ENCODE assay signal across 9 cellular contexts in the genomic region with DNA sequence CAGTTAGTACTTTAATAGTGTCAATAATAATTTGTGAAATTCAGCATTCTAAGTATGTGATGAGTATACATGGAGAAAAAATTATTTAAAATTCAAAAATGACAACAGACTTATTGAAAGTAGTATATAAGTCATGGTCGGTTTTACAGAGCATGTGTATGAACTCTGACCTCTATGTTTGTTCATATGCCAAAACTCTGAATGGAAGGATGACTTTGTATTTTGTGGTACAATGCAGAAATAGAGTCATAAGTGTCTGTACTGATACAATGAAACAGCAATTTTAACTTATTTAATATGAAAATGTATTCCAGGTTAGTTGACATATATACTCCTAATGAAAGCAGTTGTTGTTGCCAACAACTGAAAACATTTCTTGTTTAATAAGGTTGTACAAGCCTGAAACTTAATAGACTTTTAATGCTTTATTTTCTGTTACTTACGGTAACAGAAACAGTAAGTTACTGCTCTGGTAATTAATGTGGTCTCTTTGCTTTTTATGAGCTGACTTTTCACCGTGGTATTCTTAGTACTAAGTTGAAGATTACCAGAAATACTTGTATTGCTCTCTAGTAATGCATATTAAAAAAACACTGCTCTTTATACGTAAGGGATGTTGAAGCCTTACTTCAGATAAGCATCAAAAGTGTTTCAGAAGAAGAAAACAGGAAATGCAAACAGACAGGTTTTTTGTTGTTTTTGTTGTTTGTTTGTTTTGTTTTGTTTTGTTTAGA. TPM values are rescaled to one million over a fixed set of nuclear protein-coding genes. Genes with fewer than 3 reads are reported as not detected.
DNase-seq lines count a peak whose midpoint lies in the region; ATAC-seq, FAIRE-seq and TF ChIP-seq lines count a peak whose summit lies in the region.
"Had no signal": no experiment of that assay in that cellular context is flagged by ENCODE, and none has a peak within 500 bp of the region (broad histone marks: within the 10 kb centered on the region; RNA-seq: fewer than 3 reads in every experiment).

No MANE protein-coding gene starts in this region.

- peaks cover 31% of the 10 kb centered on the region for H3K4me1 ChIP-seq in Loucy (ENCODE audit: insufficient read depth, low read length, poor library complexity, severe bottlenecking)

- no peaks in the 10 kb centered on the region for H3K9me3 Mint-ChIP-seq in central memory CD8-positive, alpha-beta T cell
- no peaks in the 10 kb centered on the region for H3K9me3 Mint-ChIP-seq in natural killer cell treated with Interleukin-12 subunit alpha and Interleukin-12 subunit beta and Interleukin-15 and Interleukin-18, amount 100 ng/mL, for 72 hours

- peaks cover 80% of the 10 kb centered on the region for H3K79me2 ChIP-seq in Loucy (ENCODE audit: insufficient read depth, low read length)

- no peaks in the 10 kb centered on the region for H3F3A ChIP-seq in Loucy (ENCODE audit: low read depth)

- peak overlapping the region; percentile 98 for H3K27ac Mint-ChIP-seq in central memory CD8-positive, alpha-beta T cell (ENCODE audit: low read depth)
- H3K27ac Mint-ChIP-seq in natural killer cell treated with Interleukin-12 subunit alpha and Interleukin-12 subunit beta and Interleukin-15 and Interleukin-18, amount 100 ng/mL, for 72 hours, result peak overlapping the region; percentile 91 to 97

- H3K4me1 Mint-ChIP-seq in central memory CD8-positive, alpha-beta T cell, result peaks cover 53% of the 10 kb centered on the region
- H3K4me1 Mint-ChIP-seq in natural killer cell treated with Interleukin-12 subunit alpha and Interleukin-12 subunit beta and Interleukin-15 and Interleukin-18, amount 100 ng/mL, for 72 hours (ENCODE audit: low read depth in 2 of 2), result peaks cover 21 to 39% of the 10 kb centered on the region in 2 donors

- DNase-seq in Caki2 (ENCODE audit: low read depth) (peak; percentile 12), GM12892 (ENCODE audit: insufficient read length) (no peak)
- no peak for DNase-seq in central memory CD8-positive, alpha-beta T cell (ENCODE audit: low spot score in 2 of 2)
- no peak for DNase-seq in natural killer cell treated with Interleukin-12 subunit alpha and Interleukin-12 subunit beta and Interleukin-15 and Interleukin-18, amount 100 ng/mL, for 72 hours (ENCODE audit: low spot score)
- DNase-seq: NCI-H2029 had no signal

- peak overlapping the region; percentile 95 for H3K4me3 ChIP-seq in Loucy (ENCODE audit: low read length, poor library complexity, severe bottlenecking)

- peaks cover 34% of the 10 kb centered on the region for H3K36me3 Mint-ChIP-seq in central memory CD8-positive, alpha-beta T cell (ENCODE audit: insufficient read depth)
- no peaks in the 10 kb centered on the region for H3K36me3 Mint-ChIP-seq in natural killer cell treated with Interleukin-12 subunit alpha and Interleukin-12 subunit beta and Interleukin-15 and Interleukin-18, amount 100 ng/mL, for 72 hours

- peaks cover 66% of the 10 kb centered on the region for H4K20me1 ChIP-seq in Loucy (ENCODE audit: insufficient read depth, low read length, poor library complexity, severe bottlenecking)

- H3K9me2 ChIP-seq in Loucy (replicated peaks; ENCODE audit: low read depth, low read length), result no peaks in the 10 kb centered on the region

- no peak overlapping the region for H2AFZ ChIP-seq in Loucy (ENCODE audit: low read length)

- H3K9me3 ChIP-seq in Loucy (ENCODE audit: insufficient read depth, low read depth, low read length), result no peaks in the 10 kb centered on the region

- ATAC-seq in central memory CD8-positive, alpha-beta T cell (replicated peaks; ENCODE audit: extremely low read depth, poor library complexity, severe bottlenecking), result no peak
- no peak for ATAC-seq in natural killer cell treated with Interleukin-12 subunit alpha and Interleukin-12 subunit beta and Interleukin-15 and Interleukin-18, amount 100 ng/mL, for 72 hours
- ATAC-seq in HG02870 (IDR thresholded peaks at IDR 0.05; ENCODE audit: unreplicated experiment), result no peak
- no peak for ATAC-seq in HG02840 (IDR thresholded peaks at IDR 0.05; ENCODE audit: low FRiP score, unreplicated experiment)
- ATAC-seq in GM19452 (IDR thresholded peaks at IDR 0.05; ENCODE audit: unreplicated experiment), result no peak

- peak overlapping the region; percentile 91 for H3K9ac ChIP-seq in Loucy (ENCODE audit: low read depth, low read length, poor library complexity, severe bottlenecking)

- in situ Hi-C loops in Caki2 (cut with HindIII; ENCODE audit: low pct_unique_long_range_greater_than_20kb, low sequenced_read_pairs), result no loop called here

- H3K4me2 ChIP-seq in Loucy (ENCODE audit: low read depth, low read length, poor library complexity, severe bottlenecking), result peak overlapping the region; percentile 88

- no peak for TF ChIP-seq CTCF in Loucy (conservative IDR thresholded peaks at IDR 0.05; ENCODE audit: low read length)

- H3K4me3 Mint-ChIP-seq in central memory CD8-positive, alpha-beta T cell, result peak overlapping the region; percentile 100
- H3K4me3 Mint-ChIP-seq in natural killer cell treated with Interleukin-12 subunit alpha and Interleukin-12 subunit beta and Interleukin-15 and Interleukin-18, amount 100 ng/mL, for 72 hours, result peak overlapping the region; percentile 95

- TF ChIP-seq POLR2A in GM12892 (IDR thresholded peaks at IDR 0.05; ENCODE audit: low read depth, low read length), result no peak

- H3K27me3 Mint-ChIP-seq in central memory CD8-positive, alpha-beta T cell, result no peaks in the 10 kb centered on the region
- H3K27me3 Mint-ChIP-seq in natural killer cell treated with Interleukin-12 subunit alpha and Interleukin-12 subunit beta and Interleukin-15 and Interleukin-18, amount 100 ng/mL, for 72 hours, result no peaks in the 10 kb centered on the region

- H3K27me3 ChIP-seq in Loucy (ENCODE audit: insufficient read depth, low read length, poor library complexity, severe bottlenecking), result no peaks in the 10 kb centered on the region

- FAIRE-seq in GM12892 (lab: Jason Lieb, UNC), result no peak

- H3K36me3 ChIP-seq in Loucy (ENCODE audit: insufficient read depth, low read length), result peaks cover 6% of the 10 kb centered on the region; the same call in 1 of the 2 replicates

RNA-seq across cellular contexts. Expression of gene UBE2K, which starts 1.9 kb away (rescaled TPM):
- total RNA-seq in Caki2 (2014; rRNA removed; shearing (Covaris generic); ENCODE audit: low replicate concordance), result 9.4 and 12.4 TPM in 2 replicates
- 10 to 100 TPM; 62.8 to 89.7 TPM for total RNA-seq in natural killer cell treated with Interleukin-12 subunit alpha and Interleukin-12 subunit beta and Interleukin-15 and Interleukin-18, amount 100 ng/mL, for 72 hours
- polyA plus RNA-seq in GM12892 (2012; ENCODE audit: missing spikeins), result 56.5 TPM
